In genomic region chr6:43310137-43310536, GRCh38 we compare ENCODE assay signal across 22 cellular contexts. TPM values are rescaled to one million over a fixed set of nuclear protein-coding genes. Genes with fewer than 3 reads are reported as not detected.
DNase-seq lines count a peak whose midpoint lies in the region; ATAC-seq, FAIRE-seq and TF ChIP-seq lines count a peak whose summit lies in the region.
"Had no signal": no experiment of that assay in that cellular context is flagged by ENCODE, and none has a peak within 500 bp of the region (broad histone marks: within the 10 kb centered on the region; RNA-seq: fewer than 3 reads in every experiment).

No MANE protein-coding gene starts in this region.

- peak overlapping the region; percentile 51 for H3K27ac Mint-ChIP-seq in astrocyte (ENCODE audit: unreplicated experiment)
- H3K27ac Mint-ChIP-seq: CD4-positive, alpha-beta T cell had no signal

- TF ChIP-seq EP300 in upper lobe of left lung (IDR thresholded peaks at IDR 0.05) (no peak), suprapubic skin (IDR thresholded peaks at IDR 0.05) (no peak)

- H3K9me3 ChIP-seq in HCT116 (ENCODE audit: control insufficient read depth in 1 of 2, insufficient read depth in 1 of 2, low read depth in 1 of 2, low read length in 2 of 2) (no peaks in the 10 kb centered on the region), astrocyte (ENCODE audit: insufficient read depth, low read depth, low read length) (no peaks in the 10 kb centered on the region), neutrophil (no peaks in the 10 kb centered on the region), upper lobe of left lung (no peaks in the 10 kb centered on the region), suprapubic skin (no peaks in the 10 kb centered on the region)

- POLR2A ChIA-PET in HCT116 (lab: Charles Lee) = no interaction called here

- H3K27ac ChIP-seq in HCT116 (ENCODE audit: low read depth, low read length) (no peak overlapping the region), astrocyte (ENCODE audit: low read depth, low read length) (no peak overlapping the region), neutrophil (peak overlapping the region; percentile 67), upper lobe of left lung (no peak overlapping the region), suprapubic skin (no peak overlapping the region)
- H3K27ac ChIP-seq: 22Rv1, PC-9, RWPE1 had no signal

- H3K9ac ChIP-seq in HCT116 (ENCODE audit: low read length) = no peak overlapping the region
- no peak overlapping the region for H3K9ac ChIP-seq in astrocyte (ENCODE audit: low read length)

- TF ChIP-seq POLR2A in HCT116 (IDR thresholded peaks at IDR 0.05; ENCODE audit: borderline replicate concordance, extremely low read depth, insufficient read depth, insufficient read length) (no peak), upper lobe of left lung (IDR thresholded peaks at IDR 0.05) (no peak), suprapubic skin (IDR thresholded peaks at IDR 0.05) (no peak)

- H3K36me3 Mint-ChIP-seq in astrocyte (ENCODE audit: low read depth, unreplicated experiment) = no peaks in the 10 kb centered on the region

- H2AFZ ChIP-seq in HCT116 (ENCODE audit: low read depth, low read length, poor library complexity, severe bottlenecking) = peak overlapping the region; percentile 77
- no peak overlapping the region for H2AFZ ChIP-seq in astrocyte (ENCODE audit: low read depth, low read length)
- H2AFZ ChIP-seq: PC-9 had no signal

- H3K9me2 ChIP-seq in HCT116 (ENCODE audit: insufficient read depth) = no peaks in the 10 kb centered on the region

- TF ChIP-seq CTCF in HCT116 (IDR thresholded peaks at IDR 0.05 in 2 of 3, conservative IDR thresholded peaks at IDR 0.05 in 1 of 3; ENCODE audit: borderline replicate concordance in 1 of 3, insufficient read depth in 1 of 3, low read depth in 2 of 3, low read length in 2 of 3) (no peak), astrocyte (IDR thresholded peaks at IDR 0.05; ENCODE audit: insufficient read depth, low read depth, low read length) (no peak), neutrophil (IDR thresholded peaks at IDR 0.05) (no peak), upper lobe of left lung (IDR thresholded peaks at IDR 0.05) (no peak), suprapubic skin (IDR thresholded peaks at IDR 0.05) (no peak)

- no peak for FAIRE-seq in astrocyte (lab: Jason Lieb, UNC)
- FAIRE-seq in HTR-8/SVneo (lab: Jason Lieb, UNC) = no peak
- FAIRE-seq: GM12891, GM18507, H54 had no signal

- no peaks in the 10 kb centered on the region for H4K20me1 ChIP-seq in HCT116 (ENCODE audit: insufficient read depth)
- no peaks in the 10 kb centered on the region for H4K20me1 ChIP-seq in astrocyte (ENCODE audit: insufficient read depth, low read length)

- no peak overlapping the region for H3K4me3 Mint-ChIP-seq in astrocyte (ENCODE audit: unreplicated experiment)
- H3K4me3 Mint-ChIP-seq: CD4-positive, alpha-beta T cell had no signal

- WGBS in upper lobe of left lung, 2 donors = 92 to 96% methylated on average over 2 of the region's 2 CpGs
- 94% methylated on average over 2 of the region's 2 CpGs for WGBS in suprapubic skin

- CTCF ChIA-PET in HCT116 (lab: Charles Lee) = no interaction called here

- intact Hi-C loops in HCT116 (cut with micrococcal nuclease) = no loop called here

- BruUV-seq in HCT116 (replicated peaks; lab: Mats Ljungman, UMichigan) = no TSS peak

- H3K79me2 ChIP-seq in HCT116 (ENCODE audit: insufficient read depth, low read length) (no peaks in the 10 kb centered on the region), astrocyte (ENCODE audit: insufficient read depth, low read length) (no peaks in the 10 kb centered on the region)

- H3K9me3 Mint-ChIP-seq in astrocyte (ENCODE audit: unreplicated experiment) = no peaks in the 10 kb centered on the region
- H3K9me3 Mint-ChIP-seq: CD4-positive, alpha-beta T cell had no signal

- H3K36me3 ChIP-seq in HCT116 (ENCODE audit: control insufficient read depth in 1 of 2, insufficient read depth in 2 of 2, low read length in 2 of 2) = no peaks in the 10 kb centered on the region
- no peaks in the 10 kb centered on the region for H3K36me3 ChIP-seq in astrocyte (ENCODE audit: insufficient read depth, low read length)
- H3K36me3 ChIP-seq in neutrophil = no peaks in the 10 kb centered on the region
- no peaks in the 10 kb centered on the region for H3K36me3 ChIP-seq in upper lobe of left lung
- no peaks in the 10 kb centered on the region for H3K36me3 ChIP-seq in suprapubic skin

- H3K4me3 ChIP-seq in HCT116 (replicated peaks in 1 of 2; ENCODE audit: low read depth in 1 of 2, low read length in 2 of 2) = no peak overlapping the region
- H3K4me3 ChIP-seq in astrocyte (ENCODE audit: insufficient read depth, low read depth, low read length) = no peak overlapping the region
- peak overlapping the region in 1 of 2 experiments; percentile 35 for H3K4me3 ChIP-seq in neutrophil (ENCODE audit: low read depth in 1 of 2, low read length in 1 of 2)
- H3K4me3 ChIP-seq in upper lobe of left lung = no peak overlapping the region
- no peak overlapping the region for H3K4me3 ChIP-seq in suprapubic skin
- H3K4me3 ChIP-seq: PC-9 had no signal

- H3K27me3 ChIP-seq in HCT116 (ENCODE audit: insufficient read depth, low read length) (no peaks in the 10 kb centered on the region), astrocyte (ENCODE audit: insufficient read depth, low read length) (peaks cover 12% of the 10 kb centered on the region), neutrophil (no peaks in the 10 kb centered on the region), upper lobe of left lung (no peaks in the 10 kb centered on the region), suprapubic skin (no peaks in the 10 kb centered on the region)

- H3K4me1 Mint-ChIP-seq in astrocyte (ENCODE audit: low read depth, unreplicated experiment) = peaks cover 3% of the 10 kb centered on the region

- DNase-seq in NCI-H146 (lab: John Stamatoyannopoulos, UW) = peak; percentile 14
- no peak for DNase-seq in NCI-H146 treated with DMSO at 0.1 percent for 48 hours (lab: John Stamatoyannopoulos, UW; ENCODE audit: unreplicated experiment)
- DNase-seq in HCT116 (ENCODE audit: low read depth, low spot score) = no peak
- DNase-seq in astrocyte (ENCODE audit: low read depth) = peak; percentile 2
- no peak for DNase-seq in HTR-8/SVneo (ENCODE audit: insufficient read length, low spot score)
- no peak for DNase-seq in upper lobe of left lung
- DNase-seq in suprapubic skin (ENCODE audit: low spot score in 2 of 2) = no peak
- DNase-seq: CD4-positive, alpha-beta T cell; DMS53; NCI-H1417; NCI-H2029; NCI-H345; NCI-H524 treated with DMSO at 0.1 percent for 48 hours; PC-9; SIG-M5 had no signal

- H3K4me1 ChIP-seq in HCT116 (ENCODE audit: control insufficient read depth in 1 of 2, insufficient read depth in 2 of 2, low read length in 2 of 2) (peaks cover 2 to 8% of the 10 kb centered on the region in 2 experiments; a peak in 3 of 4 replicates), astrocyte (ENCODE audit: insufficient read depth, low read length) (no peaks in the 10 kb centered on the region), neutrophil (ENCODE audit: control insufficient read depth in 1 of 2, insufficient read depth in 1 of 2, low read depth in 1 of 2, low read length in 1 of 2) (peaks cover 71 to 78% of the 10 kb centered on the region in 2 experiments), upper lobe of left lung (peaks cover 8 to 26% (median 16%) of the 10 kb centered on the region in 4 donors), suprapubic skin (peaks cover 12% of the 10 kb centered on the region)

- no peak for TF ChIP-seq RAD21 in HCT116 (IDR thresholded peaks at IDR 0.05; ENCODE audit: low read depth)

- H3K27me3 Mint-ChIP-seq in astrocyte (ENCODE audit: low read depth, unreplicated experiment) = peaks cover 44% of the 10 kb centered on the region
- H3K27me3 Mint-ChIP-seq: CD4-positive, alpha-beta T cell had no signal

- no peak overlapping the region for H3K4me2 ChIP-seq in HCT116 (ENCODE audit: low read length)
- H3K4me2 ChIP-seq in astrocyte (ENCODE audit: low read length) = no peak overlapping the region
- H3K4me2 ChIP-seq: PC-9 had no signal

- RAD21 ChIA-PET in HCT116 (lab: Charles Lee; ENCODE audit: low non-redundant PET in 1 of 2, low total read pairs in 2 of 2, uncharacterized antibody in 2 of 2, unreplicated experiment in 2 of 2) = no interaction called here

- ATAC-seq in HCT116 = no peak
- no peak for ATAC-seq in upper lobe of left lung (ENCODE audit: low FRiP score in 2 of 2)

TF ChIP-seq in HCT116, 20 proteins besides CTCF, POLR2A, EP300 and RAD21 (continues in another document):
- no peak for TF ChIP-seq ZBTB33 (IDR thresholded peaks at IDR 0.05; ENCODE audit: extremely low read depth, insufficient replicate concordance, low read length)

RNA-seq across cellular contexts. Expression of gene CRIP3, which starts 1.5 kb away (rescaled TPM):
- total RNA-seq in HCT116 (2021; ENCODE audit: unreplicated experiment) = not detected
- polyA plus RNA-seq in HCT116 (2012) = not detected in 2 replicates
- not detected in 2 replicates for total RNA-seq in astrocyte
- total RNA-seq in upper lobe of left lung = 1 to 10 TPM in 1 of 6 donors, not detected in 5; 1.5 TPM
- 1 to 10 TPM in 3 of 4 donors, not detected in 1; 2.2 to 3.4 (median 2.6) TPM for total RNA-seq in suprapubic skin
- polyA plus RNA-seq: AG04450 had no signal

RNA-seq across cellular contexts. Expression of gene SLC22A7, which starts 12.1 kb away (rescaled TPM):
- not detected for total RNA-seq in HCT116 (2021; ENCODE audit: unreplicated experiment)
- not detected in 2 replicates for polyA plus RNA-seq in HCT116 (2012)
- not detected in 2 replicates for total RNA-seq in astrocyte
- not detected for total RNA-seq in upper lobe of left lung
- total RNA-seq in suprapubic skin = not detected
- total RNA-seq: CD4-positive, alpha-beta T cell; PC-9 had no signal
- polyA plus RNA-seq: AG04450 had no signal

RNA-seq across cellular contexts. Expression of gene ZNF318, which starts 59.3 kb away (rescaled TPM):
- total RNA-seq in HCT116 (2021; ENCODE audit: unreplicated experiment) = 15.2 TPM
- 7.4 and 8.4 TPM in 2 replicates for polyA plus RNA-seq in HCT116 (2012)
- 9.8 and 10.9 TPM in 2 replicates for total RNA-seq in astrocyte
- total RNA-seq in upper lobe of left lung = 10 to 100 TPM; 10.3 to 19.9 (median 15.3) TPM
- total RNA-seq in suprapubic skin = 10 to 100 TPM; 20.9 to 35.5 (median 24.8) TPM

Comparison
In these comparisons a context has a peak if more than half of its experiments do, and no peak if none do; other contexts are left out.
1. DNase-seq: peak in NCI-H146 (single experiment) and astrocyte (single experiment); none in NCI-H146 treated with DMSO at 0.1 percent for 48 hours (single experiment), HCT116 (single experiment), HTR-8/SVneo (single experiment), upper lobe of left lung (0 of 2) and suprapubic skin (0 of 2).